Comparison of ENCODE assay signal across 8 cellular contexts in the genomic region with DNA sequence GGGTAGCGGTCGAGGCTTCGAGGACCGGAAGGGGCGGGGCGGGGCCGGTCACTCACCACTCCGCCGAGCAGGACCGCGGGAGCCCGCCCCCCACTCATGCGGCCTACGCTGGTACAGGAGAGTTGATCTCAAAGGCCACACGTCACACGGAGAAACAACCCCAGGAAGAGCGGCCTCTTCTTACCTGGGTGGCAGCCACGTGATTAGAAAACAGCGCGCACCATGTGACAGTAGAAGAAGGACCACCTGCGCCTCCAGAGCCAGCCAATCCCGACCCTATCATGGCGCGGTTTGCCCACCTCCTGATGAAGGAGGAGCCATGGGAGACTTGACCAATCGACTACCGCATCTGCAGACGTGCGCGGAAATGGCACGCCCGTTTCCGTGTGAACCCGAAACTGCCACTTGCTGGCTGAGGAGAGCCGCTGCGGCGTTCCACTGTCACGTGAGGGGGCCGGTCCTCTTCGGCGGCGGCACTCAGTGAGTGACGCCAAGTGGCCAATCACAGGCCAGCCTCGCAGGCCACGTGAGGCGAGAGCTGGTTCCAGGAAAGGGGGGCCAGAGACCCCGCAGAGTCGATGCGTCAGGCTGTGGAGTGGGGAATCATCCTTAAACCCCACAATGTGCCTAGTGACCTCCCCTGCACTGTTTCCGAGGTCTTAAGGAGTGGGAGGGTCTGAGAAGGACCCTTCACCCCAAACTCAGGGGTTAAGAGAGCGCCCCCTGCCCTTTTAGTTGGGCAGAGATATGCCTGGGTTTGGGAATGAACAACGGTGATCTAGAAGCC. TPM values are rescaled to one million over a fixed set of nuclear protein-coding genes. Genes with fewer than 3 reads are reported as not detected.
DNase-seq lines count a peak whose midpoint lies in the region; ATAC-seq and TF ChIP-seq lines count a peak whose summit lies in the region.

A gene with protein sequence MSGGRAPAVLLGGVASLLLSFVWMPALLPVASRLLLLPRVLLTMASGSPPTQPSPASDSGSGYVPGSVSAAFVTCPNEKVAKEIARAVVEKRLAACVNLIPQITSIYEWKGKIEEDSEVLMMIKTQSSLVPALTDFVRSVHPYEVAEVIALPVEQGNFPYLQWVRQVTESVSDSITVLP (minus strand): TSS at position 205 of the 787 bp plus-strand sequence. CDS start 107 bp downstream, at position 98.

- DNase-seq in BE2C (peak; percentile 99), GM19238 (ENCODE audit: insufficient read length, low spot score) (peak; percentile 92), NCI-H524 treated with DMSO at 0.1 percent for 48 hours (lab: John Stamatoyannopoulos, UW) (peak; percentile 96), colonic mucosa (peak; percentile 98)
- peak; percentile 99 for DNase-seq in activated CD4-positive, alpha-beta T cell treated with anti-CD3 and anti-CD28 coated beads for 48 hours
- peak; percentile 99 for DNase-seq in stimulated activated CD4-positive, alpha-beta T cell treated with anti-CD3 and anti-CD28 coated beads, Interleukin-1b, Interleukin-23, amount 100 ng/mL, for 48 hours

- no peaks in the 10 kb centered on the region for H3K27me3 ChIP-seq in BE2C
- H3K27me3 ChIP-seq in colonic mucosa: no peaks in the 10 kb centered on the region
- no peaks in the 10 kb centered on the region for H3K27me3 ChIP-seq in layer of hippocampus (ENCODE audit: control insufficient read depth, insufficient read depth, low read length)

- H3K4me3 ChIP-seq in BE2C (ENCODE audit: low read depth, low read length) (peak within 1 kb of the TSS; percentile 74), colonic mucosa (peak within 1 kb of the TSS; percentile 67)

- H3K36me3 ChIP-seq in BE2C (peaks cover 30% of the 10 kb centered on the region), colonic mucosa (peaks cover 1% of the 10 kb centered on the region)

- H3K9me3 ChIP-seq in BE2C (no peaks in the 10 kb centered on the region), colonic mucosa (no peaks in the 10 kb centered on the region)

- H3K9ac ChIP-seq in colonic mucosa (ENCODE audit: low read depth in 2 of 2, low read length in 2 of 2): peak within 1 kb of the TSS; percentile 58 to 93

- ATAC-seq in HG03457 (IDR thresholded peaks at IDR 0.05; ENCODE audit: unreplicated experiment): peak; percentile 66

- intact Hi-C loops in colonic mucosa (cut with DNase I): loop anchor here (10.0 kb wide), 1 partner anchor 103 kb away; the partner anchor contains the start of genes TAPBP and ZBTB22

- H3K4me1 ChIP-seq in BE2C: peaks cover 9% of the 10 kb centered on the region
- peaks cover 7% of the 10 kb centered on the region for H3K4me1 ChIP-seq in colonic mucosa

- peak within 1 kb of the TSS; percentile 79 for H3K27ac ChIP-seq in colonic mucosa
- peak within 1 kb of the TSS; percentile 95 for H3K27ac ChIP-seq in layer of hippocampus (ENCODE audit: low read depth, low read length)

- peak; percentile 56 for TF ChIP-seq CTCF in BE2C (IDR thresholded peaks at IDR 0.05; ENCODE audit: low read depth, low read length)
- TF ChIP-seq CTCF in colonic mucosa (IDR thresholded peaks at IDR 0.05): no peak

RNA-seq across cellular contexts. Expression of the gene that starts here (rescaled TPM):
- 362 TPM for polyA plus RNA-seq in BE2C (2012; ENCODE audit: insufficient read depth, insufficient read length, low read depth)
- total RNA-seq in colonic mucosa: 100 to 1,000 TPM; 145 to 172 TPM

Comparison
In these comparisons a context has a peak if more than half of its experiments do, and no peak if none do; other contexts are left out.
1. Peak in every context shown above with its lines: DNase-seq, ATAC-seq, H3K4me3 ChIP-seq and H3K27ac ChIP-seq.